ENCODE assay signal across 1 cellular context in the genomic region with DNA sequence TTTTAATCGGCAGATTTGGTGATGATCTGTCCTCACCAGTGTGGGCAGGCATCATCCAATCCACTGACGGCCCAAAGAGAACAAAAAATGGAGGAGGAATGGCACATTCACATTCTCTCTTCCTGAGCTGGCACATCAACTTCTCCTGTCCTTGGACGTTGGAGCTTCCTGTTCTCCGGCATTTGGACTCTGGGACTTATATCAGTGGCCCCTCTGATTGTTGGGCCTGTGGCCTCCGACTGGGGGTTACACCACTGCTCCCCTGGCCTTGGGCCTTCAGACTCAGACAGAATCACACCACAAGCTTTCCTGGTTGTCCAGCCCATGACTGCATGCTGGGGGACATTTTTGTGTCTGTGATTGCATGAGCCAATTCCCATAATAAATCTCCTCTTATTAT.
TF ChIP-seq lines count a peak whose summit lies in the region.

No MANE protein-coding gene starts in this region.

TF ChIP-seq in HepG2, 621 proteins besides CTCF, POLR2A, EP300 and RAD21:
- TF ChIP-seq RXRB (CRISPR knock-in tag; IDR thresholded peaks at IDR 0.05; ENCODE audit: borderline replicate concordance): peak; percentile 32; the same call in 1 of the 2 replicates
- no peak for TF ChIP-seq NFRKB (IDR thresholded peaks at IDR 0.05)
- 0 out of 2 replicates have a peak, but pooled peaks have one; percentile 33 for TF ChIP-seq HNF4G (IDR thresholded peaks at IDR 0.05; ENCODE audit: borderline replicate concordance, low read depth, low read length)
- no peak for TF ChIP-seq HNF4G (CRISPR knock-in tag; IDR thresholded peaks at IDR 0.05; ENCODE audit: borderline replicate concordance, low read depth)
- TF ChIP-seq RXRA (CRISPR knock-in tag; IDR thresholded peaks at IDR 0.05): 0 out of 2 replicates have a peak, but pooled peaks have one; percentile 17
- TF ChIP-seq, protein P1, sequence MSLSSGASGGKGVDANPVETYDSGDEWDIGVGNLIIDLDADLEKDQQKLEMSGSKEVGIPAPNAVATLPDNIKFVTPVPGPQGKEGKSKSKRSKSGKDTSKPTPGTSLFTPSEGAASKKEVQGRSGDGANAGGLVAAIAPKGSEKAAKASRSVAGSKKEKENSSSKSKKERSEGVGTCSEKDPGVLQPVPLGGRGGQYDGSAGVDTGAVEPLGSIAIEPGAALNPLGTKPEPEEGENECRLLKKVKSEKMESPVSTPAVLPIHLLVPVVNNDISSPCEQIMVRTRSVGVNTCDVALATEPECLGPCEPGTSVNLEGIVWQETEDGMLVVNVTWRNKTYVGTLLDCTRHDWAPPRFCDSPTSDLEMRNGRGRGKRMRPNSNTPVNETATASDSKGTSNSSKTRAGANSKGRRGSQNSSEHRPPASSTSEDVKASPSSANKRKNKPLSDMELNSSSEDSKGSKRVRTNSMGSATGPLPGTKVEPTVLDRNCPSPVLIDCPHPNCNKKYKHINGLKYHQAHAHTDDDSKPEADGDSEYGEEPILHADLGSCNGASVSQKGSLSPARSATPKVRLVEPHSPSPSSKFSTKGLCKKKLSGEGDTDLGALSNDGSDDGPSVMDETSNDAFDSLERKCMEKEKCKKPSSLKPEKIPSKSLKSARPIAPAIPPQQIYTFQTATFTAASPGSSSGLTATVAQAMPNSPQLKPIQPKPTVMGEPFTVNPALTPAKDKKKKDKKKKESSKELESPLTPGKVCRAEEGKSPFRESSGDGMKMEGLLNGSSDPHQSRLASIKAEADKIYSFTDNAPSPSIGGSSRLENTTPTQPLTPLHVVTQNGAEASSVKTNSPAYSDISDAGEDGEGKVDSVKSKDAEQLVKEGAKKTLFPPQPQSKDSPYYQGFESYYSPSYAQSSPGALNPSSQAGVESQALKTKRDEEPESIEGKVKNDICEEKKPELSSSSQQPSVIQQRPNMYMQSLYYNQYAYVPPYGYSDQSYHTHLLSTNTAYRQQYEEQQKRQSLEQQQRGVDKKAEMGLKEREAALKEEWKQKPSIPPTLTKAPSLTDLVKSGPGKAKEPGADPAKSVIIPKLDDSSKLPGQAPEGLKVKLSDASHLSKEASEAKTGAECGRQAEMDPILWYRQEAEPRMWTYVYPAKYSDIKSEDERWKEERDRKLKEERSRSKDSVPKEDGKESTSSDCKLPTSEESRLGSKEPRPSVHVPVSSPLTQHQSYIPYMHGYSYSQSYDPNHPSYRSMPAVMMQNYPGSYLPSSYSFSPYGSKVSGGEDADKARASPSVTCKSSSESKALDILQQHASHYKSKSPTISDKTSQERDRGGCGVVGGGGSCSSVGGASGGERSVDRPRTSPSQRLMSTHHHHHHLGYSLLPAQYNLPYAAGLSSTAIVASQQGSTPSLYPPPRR (CRISPR knock-in tag; IDR thresholded peaks at IDR 0.05; ENCODE audit: borderline replicate concordance): no peak
- 0 out of 2 replicates have a peak, but pooled peaks have one; percentile 19 for TF ChIP-seq ZMYM2 (CRISPR knock-in tag; IDR thresholded peaks at IDR 0.05)
- peak; percentile 22; the same call in 1 of the 2 replicates for TF ChIP-seq SALL1 (CRISPR knock-in tag; IDR thresholded peaks at IDR 0.05)
- peak; percentile 40; the same call in 1 of the 2 replicates for TF ChIP-seq ETV5 (CRISPR knock-in tag; IDR thresholded peaks at IDR 0.05; ENCODE audit: borderline replicate concordance)
- no peak for TF ChIP-seq NR2F2 (IDR thresholded peaks at IDR 0.05; ENCODE audit: borderline replicate concordance, low read depth)
- peak; percentile 65 for TF ChIP-seq HNF4A (CRISPR knock-in tag; IDR thresholded peaks at IDR 0.05)
- TF ChIP-seq, protein P2, sequence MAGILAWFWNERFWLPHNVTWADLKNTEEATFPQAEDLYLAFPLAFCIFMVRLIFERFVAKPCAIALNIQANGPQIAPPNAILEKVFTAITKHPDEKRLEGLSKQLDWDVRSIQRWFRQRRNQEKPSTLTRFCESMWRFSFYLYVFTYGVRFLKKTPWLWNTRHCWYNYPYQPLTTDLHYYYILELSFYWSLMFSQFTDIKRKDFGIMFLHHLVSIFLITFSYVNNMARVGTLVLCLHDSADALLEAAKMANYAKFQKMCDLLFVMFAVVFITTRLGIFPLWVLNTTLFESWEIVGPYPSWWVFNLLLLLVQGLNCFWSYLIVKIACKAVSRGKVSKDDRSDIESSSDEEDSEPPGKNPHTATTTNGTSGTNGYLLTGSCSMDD (CRISPR knock-in tag; IDR thresholded peaks at IDR 0.05): no peak
